1 cellular context compared by ENCODE assay signal in the genomic region with DNA sequence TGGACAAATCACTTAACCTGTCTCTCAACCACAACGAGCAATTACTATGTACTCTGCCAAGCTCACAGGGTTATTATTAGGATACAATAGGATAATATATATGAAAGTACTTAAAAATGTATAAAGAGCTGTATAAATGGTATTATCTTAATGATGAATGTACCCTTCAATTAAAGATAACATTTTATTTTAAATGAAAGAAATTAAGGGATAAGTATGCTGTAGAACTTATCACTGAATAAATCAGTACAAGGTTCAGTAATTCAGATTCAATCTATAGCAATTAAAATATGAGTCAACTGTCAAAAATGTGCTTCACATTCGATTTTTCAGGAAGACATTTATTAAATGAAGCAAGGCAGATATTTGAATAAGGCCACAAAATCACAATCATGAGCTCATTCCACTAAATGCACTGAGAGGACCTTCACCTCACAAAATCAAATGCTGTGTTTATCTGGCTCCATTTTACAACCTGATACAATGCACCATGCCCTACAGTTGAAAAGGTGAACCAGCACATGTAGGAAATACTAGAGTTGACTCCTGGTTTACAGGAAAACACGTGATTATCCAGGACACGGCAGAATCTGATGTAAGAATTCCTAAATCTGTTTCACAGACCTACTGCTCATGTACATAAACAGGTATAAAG.
TF ChIP-seq lines count a peak whose summit lies in the region.

No MANE protein-coding gene starts in this region.

TF ChIP-seq in SK-N-SH, 30 proteins besides CTCF, POLR2A, EP300 and RAD21:
- TF ChIP-seq RXRA (IDR thresholded peaks at IDR 0.05; ENCODE audit: borderline replicate concordance, low read depth) = 0 out of 2 replicates have a peak, but pooled peaks have one; percentile 6
- TF ChIP-seq PBX3 (IDR thresholded peaks at IDR 0.05) = peak; percentile 36; the same call in 1 of the 2 replicates
- TF ChIP-seq JUND (IDR thresholded peaks at IDR 0.05) = 0 out of 2 replicates have a peak, but pooled peaks have one; percentile 22
- 0 out of 2 replicates have a peak, but pooled peaks have one; percentile 42 for TF ChIP-seq MXI1 (IDR thresholded peaks at IDR 0.05; ENCODE audit: low read depth, low read length)
- no peak for TF ChIP-seq EZH2phosphoT487 (IDR thresholded peaks at IDR 0.05; ENCODE audit: borderline replicate concordance, low read depth)
- TF ChIP-seq RCOR1 (IDR thresholded peaks at IDR 0.05; ENCODE audit: low read length) = no peak
TF ChIP-seq in SK-N-SH: peak in this region for 4.
